In the genomic region with DNA sequence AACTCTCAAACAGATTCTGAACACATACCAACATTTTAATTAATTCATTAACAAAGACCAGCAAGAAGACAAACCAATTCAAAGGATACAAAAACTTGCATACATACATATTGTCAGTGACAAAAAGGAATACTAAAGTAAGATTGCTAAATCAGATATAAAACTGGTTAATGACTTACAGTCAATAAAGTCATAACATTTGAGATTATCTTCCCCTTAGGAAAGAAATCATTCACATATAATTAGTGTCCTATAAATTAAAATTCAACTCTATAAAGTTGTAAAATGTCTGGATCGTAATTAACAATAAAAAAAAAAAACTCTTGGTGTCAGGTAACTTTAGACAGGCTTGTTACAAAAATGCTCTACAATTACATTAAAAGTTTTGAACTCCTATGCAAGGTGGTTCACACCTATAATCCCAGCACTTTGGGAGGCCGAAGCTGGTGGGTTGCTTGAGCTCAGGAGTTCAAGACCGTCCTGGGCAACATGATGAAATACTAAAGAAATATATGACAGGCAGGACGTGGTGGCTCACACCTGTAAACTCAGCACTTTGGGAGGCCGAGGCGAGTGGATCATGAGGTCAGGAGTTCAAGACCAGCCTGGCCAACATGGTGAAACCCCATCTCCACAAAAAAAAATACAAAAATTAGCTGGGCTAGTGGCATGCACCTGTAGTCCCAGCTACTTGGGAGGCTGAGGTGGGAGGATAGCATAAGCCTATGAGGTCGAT, we compare ENCODE assay signal across 15 cellular contexts. TPM values are rescaled to one million over a fixed set of nuclear protein-coding genes. Genes with fewer than 3 reads are reported as not detected.
"Had no signal": no experiment of that assay in that cellular context is flagged by ENCODE, and none has a peak within 500 bp of the region (broad histone marks: within the 10 kb centered on the region; RNA-seq: fewer than 3 reads in every experiment).

No MANE protein-coding gene starts in this region.

- H3K9me3 Mint-ChIP-seq: activated naive CD8-positive, alpha-beta T cell treated with anti-CD3 and anti-CD28 coated beads for 36 hours; nephron progenitor cell; T-helper 2 cell treated with Interferon-gamma antibody and Interleukin-4, amounts not matched to agents 5 μg/mL and 100 μg/mL, for 36 hours had no signal

- H3K27me3 ChIP-seq: right atrium auricular region had no signal

- H3K27ac ChIP-seq: dorsolateral prefrontal cortex, esophagus squamous epithelium, right atrium auricular region had no signal

- H3K4me3 ChIP-seq: dorsolateral prefrontal cortex, esophagus squamous epithelium, lung, right atrium auricular region, smooth muscle cell had no signal

- H3K36me3 ChIP-seq: esophagus squamous epithelium, right atrium auricular region had no signal

- H3K4me2 ChIP-seq: smooth muscle cell had no signal

- H3K27ac Mint-ChIP-seq: activated naive CD8-positive, alpha-beta T cell treated with anti-CD3 and anti-CD28 coated beads for 36 hours; nephron progenitor cell; T-helper 2 cell treated with Interferon-gamma antibody and Interleukin-4, amounts not matched to agents 5 μg/mL and 100 μg/mL, for 36 hours had no signal

- DNase-seq: activated CD4-positive, alpha-beta T cell treated with anti-CD3 and anti-CD28 coated beads for 1 hour; activated CD4-positive, alpha-beta T cell treated with anti-CD3 and anti-CD28 coated beads, Interleukin-2, amount 50 U/mL, for 48 hours; activated gamma-delta T cell; activated naive CD8-positive, alpha-beta T cell treated with anti-CD3 and anti-CD28 coated beads for 36 hours; activated T-cell treated with anti-CD3 and anti-CD28 coated beads, Interleukin-2, amount 50 U/mL, for 48 hours; dorsolateral prefrontal cortex; esophagus squamous epithelium; glutamatergic neuron; left cardiac atrium; nephron progenitor cell; posterior cingulate gyrus had no signal

- H3K4me1 ChIP-seq: esophagus squamous epithelium, right atrium auricular region had no signal

- H3K4me3 Mint-ChIP-seq: activated naive CD8-positive, alpha-beta T cell treated with anti-CD3 and anti-CD28 coated beads for 36 hours; nephron progenitor cell; T-helper 2 cell treated with Interferon-gamma antibody and Interleukin-4, amounts not matched to agents 5 μg/mL and 100 μg/mL, for 36 hours had no signal

- H3K4me1 Mint-ChIP-seq: activated naive CD8-positive, alpha-beta T cell treated with anti-CD3 and anti-CD28 coated beads for 36 hours; nephron progenitor cell had no signal

- ATAC-seq: left cardiac atrium had no signal

- H3K36me3 Mint-ChIP-seq: activated naive CD8-positive, alpha-beta T cell treated with anti-CD3 and anti-CD28 coated beads for 36 hours had no signal

- H3K9me3 ChIP-seq: esophagus squamous epithelium, right atrium auricular region had no signal

RNA-seq across cellular contexts. Expression of gene RAB3B, which starts 17.7 kb away (rescaled TPM):
- total RNA-seq: left cardiac atrium had no signal
